28 cellular contexts compared by ENCODE assay signal in the genomic region with DNA sequence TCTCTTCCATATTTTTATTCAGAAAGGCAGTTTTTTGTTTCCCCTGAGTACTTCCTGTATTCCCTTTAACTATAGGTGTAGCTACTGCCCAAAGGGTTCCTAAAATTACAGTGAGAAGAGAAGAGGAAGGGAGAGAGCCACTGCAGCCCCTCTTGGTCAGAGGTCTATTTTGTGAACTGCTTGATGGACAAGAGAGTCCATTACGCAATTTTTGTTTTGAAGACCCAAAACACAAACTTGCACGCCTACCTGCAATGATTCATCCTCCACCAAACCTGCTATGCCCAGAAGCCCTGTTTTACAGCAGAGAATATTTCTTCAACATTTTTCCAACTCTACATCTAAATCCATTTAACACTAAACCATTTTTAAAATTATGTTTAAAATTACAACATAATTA.
"Had no signal": no experiment of that assay in that cellular context is flagged by ENCODE, and none has a peak within 500 bp of the region (broad histone marks: within the 10 kb centered on the region; RNA-seq: fewer than 3 reads in every experiment).

No MANE protein-coding gene starts in this region.

- H3K27ac ChIP-seq: left lung, lower lobe of right lung, ovary, right atrium auricular region, skin epidermis, stomach, testis, thyroid gland, transverse colon, upper lobe of left lung, vagina had no signal

- H3K36me3 Mint-ChIP-seq: immature natural killer cell; naive thymus-derived CD4-positive, alpha-beta T cell; natural killer cell treated with Interleukin-12 subunit alpha and Interleukin-12 subunit beta and Interleukin-15 and Interleukin-18, amount 100 ng/mL, for 72 hours; stimulated activated naive B cell treated with anti-CD40 and anti-IgM and Interleukin-4, amounts not matched to agents 10 μg/mL and 1 μg/mL and 100 μg/mL, for 72 hours had no signal

- H3K27ac Mint-ChIP-seq: immature natural killer cell; naive thymus-derived CD4-positive, alpha-beta T cell; natural killer cell treated with Interleukin-12 subunit alpha and Interleukin-12 subunit beta and Interleukin-15 and Interleukin-18, amount 100 ng/mL, for 72 hours; progenitor cell of endocrine pancreas; stimulated activated naive B cell treated with anti-CD40 and anti-IgM and Interleukin-4, amounts not matched to agents 10 μg/mL and 1 μg/mL and 100 μg/mL, for 72 hours had no signal

- FAIRE-seq: islet of Langerhans, kidney had no signal

- H3K27me3 ChIP-seq: left lung, ovary, right atrium auricular region, stomach, testis, thyroid gland, transverse colon, upper lobe of left lung, vagina had no signal

- ATAC-seq: left colon; left lung; lower lobe of right lung; naive thymus-derived CD4-positive, alpha-beta T cell; natural killer cell treated with Interleukin-12 subunit alpha and Interleukin-12 subunit beta and Interleukin-15 and Interleukin-18, amount 100 ng/mL, for 72 hours; sciatic nerve; stimulated activated naive B cell treated with anti-CD40 and anti-IgM and Interleukin-4, amounts not matched to agents 10 μg/mL and 1 μg/mL and 100 μg/mL, for 72 hours; stimulated activated naive CD8-positive, alpha-beta T cell treated with anti-CD3 and anti-CD28 coated beads, Interleukin-15, Interleukin-2, amounts not matched to agents 100 U/mL and 50 U/mL, for 24 hours had no signal

- H3K4me3 Mint-ChIP-seq: immature natural killer cell; naive thymus-derived CD4-positive, alpha-beta T cell; natural killer cell treated with Interleukin-12 subunit alpha and Interleukin-12 subunit beta and Interleukin-15 and Interleukin-18, amount 100 ng/mL, for 72 hours; stimulated activated naive B cell treated with anti-CD40 and anti-IgM and Interleukin-4, amounts not matched to agents 10 μg/mL and 1 μg/mL and 100 μg/mL, for 72 hours had no signal

- H3K4me3 ChIP-seq: left lung, lower lobe of right lung, mucosa of descending colon, ovary, right atrium auricular region, skin epidermis, stomach, testis, thyroid gland, transverse colon, upper lobe of left lung, vagina had no signal

- H3K4me1 ChIP-seq: left lung, lower lobe of right lung, stomach, testis, thyroid gland, vagina had no signal

- H3K9me3 ChIP-seq: left lung, lower lobe of right lung, mucosa of descending colon, ovary, right atrium auricular region, stomach, testis, thyroid gland, transverse colon, upper lobe of left lung, vagina had no signal

- DNase-seq: hypothalamus; immature natural killer cell; kidney; left colon; left lung; lower lobe of right lung; midbrain; mucosa of descending colon; naive thymus-derived CD4-positive, alpha-beta T cell; ovary; stimulated activated CD4-positive, alpha-beta T cell treated with anti-CD3 and anti-CD28 coated beads, Interleukin-12 subunit alpha, Interleukin-12 subunit beta, amount 100 ng/mL, for 4 hours; stimulated activated CD4-positive, alpha-beta T cell treated with anti-CD3 and anti-CD28 coated beads, Interleukin-15, amount 100 ng/mL, for 24 hours; stimulated activated CD4-positive, alpha-beta T cell treated with anti-CD3 and anti-CD28 coated beads, Interleukin-2, amount 100 ng/mL, for 24 hours; stimulated activated CD4-positive, alpha-beta T cell treated with anti-CD3 and anti-CD28 coated beads, Interleukin-4, amount 100 ng/mL, for 1 hour; stimulated activated naive B cell treated with anti-CD40 and anti-IgM and Interleukin-4, amounts not matched to agents 10 μg/mL and 1 μg/mL and 100 μg/mL, for 72 hours; stimulated activated naive CD8-positive, alpha-beta T cell treated with anti-CD3 and anti-CD28 coated beads, Interleukin-15, Interleukin-2, amounts not matched to agents 100 U/mL and 50 U/mL, for 24 hours; stomach; testis; thyroid gland; transverse colon; upper lobe of left lung had no signal

- H3K27me3 Mint-ChIP-seq: naive thymus-derived CD4-positive, alpha-beta T cell; progenitor cell of endocrine pancreas; stimulated activated naive B cell treated with anti-CD40 and anti-IgM and Interleukin-4, amounts not matched to agents 10 μg/mL and 1 μg/mL and 100 μg/mL, for 72 hours had no signal

- H3K4me1 Mint-ChIP-seq: naive thymus-derived CD4-positive, alpha-beta T cell; stimulated activated naive B cell treated with anti-CD40 and anti-IgM and Interleukin-4, amounts not matched to agents 10 μg/mL and 1 μg/mL and 100 μg/mL, for 72 hours had no signal

- H3K36me3 ChIP-seq: left lung, lower lobe of right lung, ovary, right atrium auricular region, stomach, thyroid gland, transverse colon, upper lobe of left lung, vagina had no signal
